Comparison of ENCODE assay signal across 1 cellular context in genomic region chr16:2429771-2430663, GRCh38.
TF ChIP-seq lines count a peak whose summit lies in the region.

No MANE protein-coding gene starts in this region.

TF ChIP-seq in K562, 482 proteins besides CTCF, POLR2A, EP300 and RAD21 (continues in another document):
- TF ChIP-seq ZBTB40 (IDR thresholded peaks at IDR 0.05) (peak; percentile 23; the same call in 1 of the 2 replicates), ZBTB40 (CRISPR knock-in tag; IDR thresholded peaks at IDR 0.05) (no peak), RFX1 (IDR thresholded peaks at IDR 0.05) (no peak), ZNF511 (CRISPR knock-in tag; IDR thresholded peaks at IDR 0.05) (peak; percentile 77; the same call in 1 of the 2 replicates), FOXJ2 (tag; IDR thresholded peaks at IDR 0.05) (no peak), HDAC1 (IDR thresholded peaks at IDR 0.05) (peak in 1 of 2 experiments; percentile 81; a peak in 2 of 4 replicates), CC2D1A (IDR thresholded peaks at IDR 0.05) (0 out of 2 replicates have a peak, but pooled peaks have one; percentile 12), CBX2 (IDR thresholded peaks at IDR 0.05; ENCODE audit: insufficient read depth, low read length, poor library complexity, severe bottlenecking) (no peak), SAP30 (IDR thresholded peaks at IDR 0.05; ENCODE audit: borderline replicate concordance, insufficient read depth, low read depth, low read length, poor library complexity, severe bottlenecking) (no peak), ID3 (CRISPR knock-in tag; IDR thresholded peaks at IDR 0.05) (no peak), ID3 (tag; IDR thresholded peaks at IDR 0.05) (no peak), GTF2B (IDR thresholded peaks at IDR 0.05; ENCODE audit: extremely low read depth, insufficient read length) (no peak), TCF15 (CRISPR knock-in tag; IDR thresholded peaks at IDR 0.05) (no peak), HMGN3 (IDR thresholded peaks at IDR 0.05; ENCODE audit: borderline replicate concordance, extremely low read depth, insufficient read length, low read depth, low read length) (peak; percentile 37), PKNOX1 (IDR thresholded peaks at IDR 0.05) (0 out of 2 replicates have a peak, but pooled peaks have one; percentile 23), MCM3 (IDR thresholded peaks at IDR 0.05) (no peak), BRD4 (IDR thresholded peaks at IDR 0.05) (0 out of 2 replicates have a peak, but pooled peaks have one; percentile 41), HMG20A (CRISPR knock-in tag; conservative IDR thresholded peaks at IDR 0.05) (no peak), SOX6 (IDR thresholded peaks at IDR 0.05) (0 out of 2 replicates have a peak, but pooled peaks have one; percentile 17), ZNF77 (CRISPR knock-in tag; IDR thresholded peaks at IDR 0.05) (no peak), NKRF (IDR thresholded peaks at IDR 0.05; ENCODE audit: borderline replicate concordance) (peak; percentile 59; the same call in 1 of the 2 replicates), RBM25 (IDR thresholded peaks at IDR 0.05; ENCODE audit: low read depth, low read length, severe bottlenecking) (no peak), HNRNPLL (IDR thresholded peaks at IDR 0.05; ENCODE audit: low read depth, low read length, poor library complexity, severe bottlenecking) (peak; percentile 14), STAT5B (CRISPR knock-in tag; IDR thresholded peaks at IDR 0.05) (no peak), ZKSCAN1 (IDR thresholded peaks at IDR 0.05; ENCODE audit: low read depth, low read length) (no peak), KAT8 (IDR thresholded peaks at IDR 0.05; ENCODE audit: low read depth) (no peak), MITF (IDR thresholded peaks at IDR 0.05) (no peak), SP1 (CRISPR knock-in tag; IDR thresholded peaks at IDR 0.05) (peak; percentile 27; the same call in 1 of the 2 replicates), ZNF316 (IDR thresholded peaks at IDR 0.05) (no peak), RBBP5 (IDR thresholded peaks at IDR 0.05; ENCODE audit: borderline replicate concordance, insufficient read depth, low read length, poor library complexity, severe bottlenecking) (peak; percentile 13), ZNF592 (IDR thresholded peaks at IDR 0.05) (no peak), TFAP4 (CRISPR knock-in tag; IDR thresholded peaks at IDR 0.05; ENCODE audit: borderline replicate concordance) (peak; percentile 27; the same call in 1 of the 2 replicates), MLX (CRISPR knock-in tag; conservative IDR thresholded peaks at IDR 0.05) (no peak), MCM5 (IDR thresholded peaks at IDR 0.05; ENCODE audit: low read depth) (no peak), MYC (IDR thresholded peaks at IDR 0.05; ENCODE audit: low read depth, low read length) (peak; percentile 5; the same call in 1 of the 2 replicates), MYC (CRISPR knock-in tag; IDR thresholded peaks at IDR 0.05; ENCODE audit: borderline replicate concordance, low read depth) (no peak)
